ENCODE assay signal across 1 cellular context in the genomic region with DNA sequence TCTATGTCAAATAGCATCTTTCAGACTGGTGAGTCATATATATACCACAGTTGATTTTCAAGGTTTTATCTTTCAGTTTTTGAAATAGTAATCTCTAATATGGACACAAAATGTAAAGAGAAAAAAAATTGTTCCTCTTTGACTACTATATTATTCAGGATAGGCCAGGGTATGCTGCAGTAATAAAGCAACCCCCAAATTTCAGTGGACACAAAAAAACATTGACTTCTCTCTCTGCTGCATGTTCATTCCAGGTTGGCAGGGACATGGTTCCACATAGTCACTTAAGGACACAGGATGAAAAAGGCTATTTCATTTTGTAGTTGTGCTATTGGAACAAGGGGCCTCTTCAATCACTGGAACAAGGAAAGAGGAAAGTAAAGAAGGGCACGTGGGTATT.
TF ChIP-seq lines count a peak whose summit lies in the region.

No MANE protein-coding gene starts in this region.

TF ChIP-seq in HepG2, 621 proteins besides CTCF, POLR2A, EP300 and RAD21:
- TF ChIP-seq STAT5B (CRISPR knock-in tag; IDR thresholded peaks at IDR 0.05) (no peak), ZNF12 (CRISPR knock-in tag; IDR thresholded peaks at IDR 0.05) (peak; percentile 88)
